In genomic region chr9:136526625-136527066, GRCh38 we compare ENCODE assay signal across 1 cellular context.
TF ChIP-seq lines count a peak whose summit lies in the region.

No MANE protein-coding gene starts in this region.

TF ChIP-seq in HepG2, 621 proteins besides CTCF, POLR2A, EP300 and RAD21 (continued from another document and continues in another):
- TF ChIP-seq GRHL1 (CRISPR knock-in tag; conservative IDR thresholded peaks at IDR 0.05) (no peak), NFKBIZ (CRISPR knock-in tag; IDR thresholded peaks at IDR 0.05) (no peak), HNRNPL (IDR thresholded peaks at IDR 0.05; ENCODE audit: low read depth, low read length) (peak; percentile 79), RFX5 (IDR thresholded peaks at IDR 0.05; ENCODE audit: low read depth, low read length) (no peak), ZNF687 (CRISPR knock-in tag; IDR thresholded peaks at IDR 0.05) (no peak; the same call in 1 of the 2 replicates), ZNF431 (CRISPR knock-in tag; IDR thresholded peaks at IDR 0.05; ENCODE audit: borderline replicate concordance, low read depth) (no peak), PLRG1 (conservative IDR thresholded peaks at IDR 0.05) (no peak), ELF4 (CRISPR knock-in tag; IDR thresholded peaks at IDR 0.05; ENCODE audit: borderline replicate concordance) (no peak), NONO (IDR thresholded peaks at IDR 0.05) (no peak), NONO (CRISPR knock-in tag; conservative IDR thresholded peaks at IDR 0.05) (0 out of 2 replicates have a peak, but pooled peaks have one; percentile 33), MAFF (IDR thresholded peaks at IDR 0.05; ENCODE audit: low read depth, low read length) (no peak), SOX6 (IDR thresholded peaks at IDR 0.05) (no peak), SOX6 (CRISPR knock-in tag; IDR thresholded peaks at IDR 0.05) (no peak), ZBTB7B (CRISPR knock-in tag; IDR thresholded peaks at IDR 0.05) (0 out of 2 replicates have a peak, but pooled peaks have one; percentile 1), RBM39 (IDR thresholded peaks at IDR 0.05; ENCODE audit: low read depth, low read length, poor library complexity, severe bottlenecking) (no peak), HNF1A (IDR thresholded peaks at IDR 0.05; ENCODE audit: low read depth) (no peak), HNF1A (CRISPR knock-in tag; IDR thresholded peaks at IDR 0.05; ENCODE audit: borderline replicate concordance) (no peak)
- TF ChIP-seq, protein P1, sequence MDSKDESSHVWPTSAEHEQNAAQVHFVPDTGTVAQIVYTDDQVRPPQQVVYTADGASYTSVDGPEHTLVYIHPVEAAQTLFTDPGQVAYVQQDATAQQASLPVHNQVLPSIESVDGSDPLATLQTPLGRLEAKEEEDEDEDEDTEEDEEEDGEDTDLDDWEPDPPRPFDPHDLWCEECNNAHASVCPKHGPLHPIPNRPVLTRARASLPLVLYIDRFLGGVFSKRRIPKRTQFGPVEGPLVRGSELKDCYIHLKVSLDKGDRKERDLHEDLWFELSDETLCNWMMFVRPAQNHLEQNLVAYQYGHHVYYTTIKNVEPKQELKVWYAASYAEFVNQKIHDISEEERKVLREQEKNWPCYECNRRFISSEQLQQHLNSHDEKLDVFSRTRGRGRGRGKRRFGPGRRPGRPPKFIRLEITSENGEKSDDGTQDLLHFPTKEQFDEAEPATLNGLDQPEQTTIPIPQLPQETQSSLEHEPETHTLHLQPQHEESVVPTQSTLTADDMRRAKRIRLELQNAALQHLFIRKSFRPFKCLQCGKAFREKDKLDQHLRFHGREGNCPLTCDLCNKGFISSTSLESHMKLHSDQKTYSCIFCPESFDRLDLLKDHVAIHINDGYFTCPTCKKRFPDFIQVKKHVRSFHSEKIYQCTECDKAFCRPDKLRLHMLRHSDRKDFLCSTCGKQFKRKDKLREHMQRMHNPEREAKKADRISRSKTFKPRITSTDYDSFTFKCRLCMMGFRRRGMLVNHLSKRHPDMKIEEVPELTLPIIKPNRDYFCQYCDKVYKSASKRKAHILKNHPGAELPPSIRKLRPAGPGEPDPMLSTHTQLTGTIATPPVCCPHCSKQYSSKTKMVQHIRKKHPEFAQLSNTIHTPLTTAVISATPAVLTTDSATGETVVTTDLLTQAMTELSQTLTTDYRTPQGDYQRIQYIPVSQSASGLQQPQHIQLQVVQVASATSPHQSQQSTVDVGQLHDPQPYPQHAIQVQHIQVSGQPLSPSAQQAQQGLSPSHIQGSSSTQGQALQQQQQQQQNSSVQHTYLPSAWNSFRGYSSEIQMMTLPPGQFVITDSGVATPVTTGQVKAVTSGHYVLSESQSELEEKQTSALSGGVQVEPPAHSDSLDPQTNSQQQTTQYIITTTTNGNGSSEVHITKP (CRISPR knock-in tag; IDR thresholded peaks at IDR 0.05; ENCODE audit: low read depth) = no peak
- TF ChIP-seq, protein P2, sequence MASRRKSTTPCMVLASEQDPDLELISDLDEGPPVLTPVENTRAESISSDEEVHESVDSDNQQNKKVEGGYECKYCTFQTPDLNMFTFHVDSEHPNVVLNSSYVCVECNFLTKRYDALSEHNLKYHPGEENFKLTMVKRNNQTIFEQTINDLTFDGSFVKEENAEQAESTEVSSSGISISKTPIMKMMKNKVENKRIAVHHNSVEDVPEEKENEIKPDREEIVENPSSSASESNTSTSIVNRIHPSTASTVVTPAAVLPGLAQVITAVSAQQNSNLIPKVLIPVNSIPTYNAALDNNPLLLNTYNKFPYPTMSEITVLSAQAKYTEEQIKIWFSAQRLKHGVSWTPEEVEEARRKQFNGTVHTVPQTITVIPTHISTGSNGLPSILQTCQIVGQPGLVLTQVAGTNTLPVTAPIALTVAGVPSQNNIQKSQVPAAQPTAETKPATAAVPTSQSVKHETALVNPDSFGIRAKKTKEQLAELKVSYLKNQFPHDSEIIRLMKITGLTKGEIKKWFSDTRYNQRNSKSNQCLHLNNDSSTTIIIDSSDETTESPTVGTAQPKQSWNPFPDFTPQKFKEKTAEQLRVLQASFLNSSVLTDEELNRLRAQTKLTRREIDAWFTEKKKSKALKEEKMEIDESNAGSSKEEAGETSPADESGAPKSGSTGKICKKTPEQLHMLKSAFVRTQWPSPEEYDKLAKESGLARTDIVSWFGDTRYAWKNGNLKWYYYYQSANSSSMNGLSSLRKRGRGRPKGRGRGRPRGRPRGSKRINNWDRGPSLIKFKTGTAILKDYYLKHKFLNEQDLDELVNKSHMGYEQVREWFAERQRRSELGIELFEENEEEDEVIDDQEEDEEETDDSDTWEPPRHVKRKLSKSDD (CRISPR knock-in tag; IDR thresholded peaks at IDR 0.05; ENCODE audit: low read depth) = no peak
- TF ChIP-seq, protein P3, sequence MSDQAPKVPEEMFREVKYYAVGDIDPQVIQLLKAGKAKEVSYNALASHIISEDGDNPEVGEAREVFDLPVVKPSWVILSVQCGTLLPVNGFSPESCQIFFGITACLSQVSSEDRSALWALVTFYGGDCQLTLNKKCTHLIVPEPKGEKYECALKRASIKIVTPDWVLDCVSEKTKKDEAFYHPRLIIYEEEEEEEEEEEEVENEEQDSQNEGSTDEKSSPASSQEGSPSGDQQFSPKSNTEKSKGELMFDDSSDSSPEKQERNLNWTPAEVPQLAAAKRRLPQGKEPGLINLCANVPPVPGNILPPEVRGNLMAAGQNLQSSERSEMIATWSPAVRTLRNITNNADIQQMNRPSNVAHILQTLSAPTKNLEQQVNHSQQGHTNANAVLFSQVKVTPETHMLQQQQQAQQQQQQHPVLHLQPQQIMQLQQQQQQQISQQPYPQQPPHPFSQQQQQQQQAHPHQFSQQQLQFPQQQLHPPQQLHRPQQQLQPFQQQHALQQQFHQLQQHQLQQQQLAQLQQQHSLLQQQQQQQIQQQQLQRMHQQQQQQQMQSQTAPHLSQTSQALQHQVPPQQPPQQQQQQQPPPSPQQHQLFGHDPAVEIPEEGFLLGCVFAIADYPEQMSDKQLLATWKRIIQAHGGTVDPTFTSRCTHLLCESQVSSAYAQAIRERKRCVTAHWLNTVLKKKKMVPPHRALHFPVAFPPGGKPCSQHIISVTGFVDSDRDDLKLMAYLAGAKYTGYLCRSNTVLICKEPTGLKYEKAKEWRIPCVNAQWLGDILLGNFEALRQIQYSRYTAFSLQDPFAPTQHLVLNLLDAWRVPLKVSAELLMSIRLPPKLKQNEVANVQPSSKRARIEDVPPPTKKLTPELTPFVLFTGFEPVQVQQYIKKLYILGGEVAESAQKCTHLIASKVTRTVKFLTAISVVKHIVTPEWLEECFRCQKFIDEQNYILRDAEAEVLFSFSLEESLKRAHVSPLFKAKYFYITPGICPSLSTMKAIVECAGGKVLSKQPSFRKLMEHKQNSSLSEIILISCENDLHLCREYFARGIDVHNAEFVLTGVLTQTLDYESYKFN (CRISPR knock-in tag; conservative IDR thresholded peaks at IDR 0.05) = no peak
- TF ChIP-seq, protein P4, sequence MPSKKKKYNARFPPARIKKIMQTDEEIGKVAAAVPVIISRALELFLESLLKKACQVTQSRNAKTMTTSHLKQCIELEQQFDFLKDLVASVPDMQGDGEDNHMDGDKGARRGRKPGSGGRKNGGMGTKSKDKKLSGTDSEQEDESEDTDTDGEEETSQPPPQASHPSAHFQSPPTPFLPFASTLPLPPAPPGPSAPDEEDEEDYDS (CRISPR knock-in tag; IDR thresholded peaks at IDR 0.05) = no peak
